ENCODE assay signal across 8 cellular contexts in genomic region chr5:75668988-75669760, GRCh38. TPM values are rescaled to one million over a fixed set of nuclear protein-coding genes. Genes with fewer than 3 reads are reported as not detected.
A peak's percentile ranks its signal among the peaks of the same experiment; 100 is the strongest.
DNase-seq lines count a peak whose midpoint lies in the region; ATAC-seq and TF ChIP-seq lines count a peak whose summit lies in the region.

No MANE protein-coding gene starts in this region.

- no peaks in the 10 kb centered on the region for H3K27me3 ChIP-seq in foreskin keratinocyte

- no peak for DNase-seq in Right ventricle myocardium superior
- DNase-seq in cardiac septum (ENCODE audit: low spot score), result no peak
- peak; percentile 74 for DNase-seq in NCI-H2029 (lab: John Stamatoyannopoulos, UW)
- DNase-seq in activated CD4-positive, alpha-beta T cell treated with anti-CD3 and anti-CD28 coated beads, Interleukin-2, amount 50 U/mL, for 1 hour, result peak; percentile 16
- no peak for DNase-seq in foreskin keratinocyte
- DNase-seq in stimulated activated CD4-positive, alpha-beta T cell treated with anti-CD3 and anti-CD28 coated beads, Interleukin-12 subunit alpha, Interleukin-12 subunit beta, amount 100 ng/mL, for 4 hours, result peak; percentile 13
- DNase-seq in dedifferentiated amniotic fluid mesenchymal stem cell (ENCODE audit: extremely low spot score), result no peak

- ATAC-seq in Right ventricle myocardium superior (ENCODE audit: poor library complexity), result peak; percentile 77
- ATAC-seq in HG02981 (IDR thresholded peaks at IDR 0.05; ENCODE audit: unreplicated experiment), result peak; percentile 93
- ATAC-seq in foreskin keratinocyte, result peak; percentile 69

- no peak overlapping the region for H3K27ac ChIP-seq in foreskin keratinocyte

- no peak for TF ChIP-seq CTCF in foreskin keratinocyte (conservative IDR thresholded peaks at IDR 0.05)

- no peaks in the 10 kb centered on the region for H3K4me1 ChIP-seq in foreskin keratinocyte

- intact Hi-C loops in Right ventricle myocardium superior (cut with DNase I), result loop anchor here (10.0 kb wide), 1 partner anchor 334 kb away; the partner anchor contains the start of gene HMGCR
- intact Hi-C loops in cardiac septum (cut with DNase I), result loop anchor here (10.0 kb wide), 1 partner anchor 154 kb away; the partner anchor contains the start of genes CERT1 and POLK

RNA-seq across cellular contexts. Expression of gene POC5, which starts 48.1 kb away (rescaled TPM):
- total RNA-seq in Right ventricle myocardium superior, result 2.3 TPM
- total RNA-seq in cardiac septum, result 3.8 TPM
- 9.0 and 11.1 TPM in 2 replicates for total RNA-seq in foreskin keratinocyte
- 5.4 and 7.3 TPM in 2 replicates for polyA plus RNA-seq in foreskin keratinocyte

RNA-seq across cellular contexts. Expression of gene ANKDD1B, which starts 57.9 kb away (rescaled TPM):
- total RNA-seq in Right ventricle myocardium superior (not detected), cardiac septum (0.38 TPM), foreskin keratinocyte (0.07 and 0.10 TPM in 2 replicates)
- polyA plus RNA-seq in foreskin keratinocyte, result 0.07 TPM in 2 replicates

Comparison
In these comparisons a context has a peak if more than half of its experiments do, and no peak if none do; other contexts are left out.
1. DNase-seq: peak in NCI-H2029 (single experiment), activated CD4-positive, alpha-beta T cell treated with anti-CD3 and anti-CD28 coated beads, Interleukin-2, amount 50 U/mL, for 1 hour (single experiment) and stimulated activated CD4-positive, alpha-beta T cell treated with anti-CD3 and anti-CD28 coated beads, Interleukin-12 subunit alpha, Interleukin-12 subunit beta, amount 100 ng/mL, for 4 hours (single experiment); none in Right ventricle myocardium superior (single experiment), cardiac septum (single experiment), foreskin keratinocyte (0 of 2) and dedifferentiated amniotic fluid mesenchymal stem cell (single experiment).
2. Peak in every context shown above with its lines, with median percentiles within 50 percentile points of each other: ATAC-seq.